In genomic region chr10:43211030-43211429, GRCh38 we compare ENCODE assay signal across 17 cellular contexts. TPM values are rescaled to one million over a fixed set of nuclear protein-coding genes. Genes with fewer than 3 reads are reported as not detected.
DNase-seq lines count a peak whose midpoint lies in the region; ATAC-seq, FAIRE-seq and TF ChIP-seq lines count a peak whose summit lies in the region.
"Had no signal": no experiment of that assay in that cellular context is flagged by ENCODE, and none has a peak within 500 bp of the region (broad histone marks: within the 10 kb centered on the region; RNA-seq: fewer than 3 reads in every experiment).

No MANE protein-coding gene starts in this region.

- WGBS in hepatocyte (ENCODE audit: low lambda C conversion rate, missing lambda C conversion rate): 71% methylated on average over 6 of the region's 6 CpGs
- WGBS in gastroesophageal sphincter (ENCODE audit: low coverage in 1 of 2), 2 donors: 80 to 95% methylated on average over 1 to 4 of the region's 6 CpGs

- H3K9me2 ChIP-seq in hepatocyte (replicated peaks; ENCODE audit: insufficient read depth): no peaks in the 10 kb centered on the region

- no peak overlapping the region for H3K9ac ChIP-seq in astrocyte (ENCODE audit: low read length)

- peaks cover 8% of the 10 kb centered on the region for H3K4me1 Mint-ChIP-seq in astrocyte (ENCODE audit: low read depth, unreplicated experiment)
- H3K4me1 Mint-ChIP-seq: T-helper 17 cell had no signal

- H3K27ac ChIP-seq in astrocyte (ENCODE audit: low read depth, low read length) (no peak overlapping the region), hepatocyte (no peak overlapping the region), gastroesophageal sphincter (no peak overlapping the region)
- H3K27ac ChIP-seq: Peyer's patch, upper lobe of left lung had no signal

- H3K4me2 ChIP-seq in astrocyte (ENCODE audit: low read length): no peak overlapping the region
- H3K4me2 ChIP-seq in hepatocyte: no peak overlapping the region

- H3K27ac Mint-ChIP-seq in astrocyte (ENCODE audit: unreplicated experiment): no peak overlapping the region
- H3K27ac Mint-ChIP-seq: T-helper 17 cell had no signal

- H3K79me2 ChIP-seq in astrocyte (ENCODE audit: insufficient read depth, low read length): no peaks in the 10 kb centered on the region
- no peaks in the 10 kb centered on the region for H3K79me2 ChIP-seq in hepatocyte

- TF ChIP-seq CTCF in astrocyte (IDR thresholded peaks at IDR 0.05; ENCODE audit: insufficient read depth, low read depth, low read length) (no peak), hepatocyte (IDR thresholded peaks at IDR 0.05; ENCODE audit: poor library complexity) (no peak), gastroesophageal sphincter (IDR thresholded peaks at IDR 0.05) (no peak)

- peaks cover 7% of the 10 kb centered on the region for H3K27me3 ChIP-seq in astrocyte (ENCODE audit: insufficient read depth, low read length)
- H3K27me3 ChIP-seq in hepatocyte: no peaks in the 10 kb centered on the region
- H3K27me3 ChIP-seq in gastroesophageal sphincter: peaks cover 4% of the 10 kb centered on the region
- H3K27me3 ChIP-seq: Peyer's patch, upper lobe of left lung had no signal

- H3K4me3 ChIP-seq in astrocyte (ENCODE audit: insufficient read depth, low read depth, low read length) (no peak overlapping the region), hepatocyte (no peak overlapping the region), gastroesophageal sphincter (no peak overlapping the region)
- H3K4me3 ChIP-seq: Peyer's patch, upper lobe of left lung had no signal

- H2AFZ ChIP-seq in astrocyte (ENCODE audit: low read depth, low read length) (no peak overlapping the region), hepatocyte (no peak overlapping the region)

- H3K9me3 ChIP-seq in astrocyte (ENCODE audit: insufficient read depth, low read depth, low read length) (no peaks in the 10 kb centered on the region), hepatocyte (ENCODE audit: low read depth) (no peaks in the 10 kb centered on the region), gastroesophageal sphincter (no peaks in the 10 kb centered on the region)
- H3K9me3 ChIP-seq: Peyer's patch, upper lobe of left lung had no signal

- H3K27me3 Mint-ChIP-seq in astrocyte (ENCODE audit: low read depth, unreplicated experiment): peaks cover 18% of the 10 kb centered on the region

- DNase-seq in stimulated activated CD4-positive, alpha-beta T cell treated with anti-CD3 and anti-CD28 coated beads, Interleukin-1b, Interleukin-23, amount 100 ng/mL, for 48 hours: peak; percentile 2
- no peak for DNase-seq in stimulated activated CD4-positive, alpha-beta T cell treated with anti-CD3 and anti-CD28 coated beads, Interleukin-4, amount 100 ng/mL, for 4 hours
- DNase-seq in astrocyte (ENCODE audit: low read depth) (peak; percentile 34), hepatocyte (ENCODE audit: low spot score) (peak; percentile 37), HuH-7.5 (ENCODE audit: low spot score) (no peak)
- DNase-seq in effector CD4-positive, alpha-beta T cell: no peak
- DNase-seq: activated CD4-positive, alpha-beta T cell treated with anti-CD3 and anti-CD28 coated beads, Interleukin-2, amount 50 U/mL, for 4 hours; midbrain; NCI-H1436 treated with DMSO at 0.1 percent for 48 hours; NCI-H526 treated with DMSO at 0.1 percent for 48 hours; stimulated activated CD4-positive, alpha-beta T cell treated with anti-CD3 and anti-CD28 coated beads, Interleukin-15, amount 100 ng/mL, for 24 hours had no signal

- TF ChIP-seq POLR2A in gastroesophageal sphincter (IDR thresholded peaks at IDR 0.05): no peak

- no peaks in the 10 kb centered on the region for H4K20me1 ChIP-seq in astrocyte (ENCODE audit: insufficient read depth, low read length)
- H4K20me1 ChIP-seq in hepatocyte (ENCODE audit: insufficient read depth, poor library complexity, severe bottlenecking): no peaks in the 10 kb centered on the region

- H3K4me3 Mint-ChIP-seq in astrocyte (ENCODE audit: unreplicated experiment): no peak overlapping the region
- H3K4me3 Mint-ChIP-seq: T-helper 17 cell had no signal

- no peaks in the 10 kb centered on the region for H3K36me3 Mint-ChIP-seq in astrocyte (ENCODE audit: low read depth, unreplicated experiment)

- FAIRE-seq in astrocyte (lab: Jason Lieb, UNC): no peak

- no peaks in the 10 kb centered on the region for H3K9me3 Mint-ChIP-seq in astrocyte (ENCODE audit: unreplicated experiment)

- H3K4me1 ChIP-seq in astrocyte (ENCODE audit: insufficient read depth, low read length): peaks cover 10% of the 10 kb centered on the region
- H3K4me1 ChIP-seq in hepatocyte (ENCODE audit: insufficient read depth): no peaks in the 10 kb centered on the region
- no peaks in the 10 kb centered on the region for H3K4me1 ChIP-seq in gastroesophageal sphincter
- H3K4me1 ChIP-seq: Peyer's patch, upper lobe of left lung had no signal

- TF ChIP-seq EP300 in gastroesophageal sphincter (IDR thresholded peaks at IDR 0.05): no peak

- ATAC-seq in gastroesophageal sphincter (no peak), HG02852 (IDR thresholded peaks at IDR 0.05; ENCODE audit: unreplicated experiment) (no peak)
- ATAC-seq: T-helper 17 cell had no signal

- H3K36me3 ChIP-seq in astrocyte (ENCODE audit: insufficient read depth, low read length) (no peaks in the 10 kb centered on the region), hepatocyte (replicated peaks; ENCODE audit: insufficient read depth, low read depth) (no peaks in the 10 kb centered on the region), gastroesophageal sphincter (no peaks in the 10 kb centered on the region)
- H3K36me3 ChIP-seq: Peyer's patch, upper lobe of left lung had no signal

RNA-seq across cellular contexts. Expression of gene RASGEF1A, which starts 55.8 kb away (rescaled TPM):
- total RNA-seq in astrocyte (11.4 and 11.8 TPM in 2 replicates), hepatocyte (2.2 and 2.7 TPM in 2 replicates), gastroesophageal sphincter (1 to 10 TPM in 3 of 4 donors, under 1 TPM in 1; 0.81 to 3.6 (median 1.5) TPM)
- polyA plus RNA-seq in hepatocyte: 1.4 and 1.5 TPM in 2 replicates
- total RNA-seq: osteocyte had no signal

Comparison
In these comparisons a context has a peak if more than half of its experiments do, and no peak if none do; other contexts are left out.
1. DNase-seq: peak in stimulated activated CD4-positive, alpha-beta T cell treated with anti-CD3 and anti-CD28 coated beads, Interleukin-1b, Interleukin-23, amount 100 ng/mL, for 48 hours (single experiment), astrocyte (single experiment) and hepatocyte (single experiment); none in stimulated activated CD4-positive, alpha-beta T cell treated with anti-CD3 and anti-CD28 coated beads, Interleukin-4, amount 100 ng/mL, for 4 hours (0 of 2), HuH-7.5 (single experiment) and effector CD4-positive, alpha-beta T cell (single experiment).